Comparison of ENCODE assay signal across 1 cellular context in the genomic region with DNA sequence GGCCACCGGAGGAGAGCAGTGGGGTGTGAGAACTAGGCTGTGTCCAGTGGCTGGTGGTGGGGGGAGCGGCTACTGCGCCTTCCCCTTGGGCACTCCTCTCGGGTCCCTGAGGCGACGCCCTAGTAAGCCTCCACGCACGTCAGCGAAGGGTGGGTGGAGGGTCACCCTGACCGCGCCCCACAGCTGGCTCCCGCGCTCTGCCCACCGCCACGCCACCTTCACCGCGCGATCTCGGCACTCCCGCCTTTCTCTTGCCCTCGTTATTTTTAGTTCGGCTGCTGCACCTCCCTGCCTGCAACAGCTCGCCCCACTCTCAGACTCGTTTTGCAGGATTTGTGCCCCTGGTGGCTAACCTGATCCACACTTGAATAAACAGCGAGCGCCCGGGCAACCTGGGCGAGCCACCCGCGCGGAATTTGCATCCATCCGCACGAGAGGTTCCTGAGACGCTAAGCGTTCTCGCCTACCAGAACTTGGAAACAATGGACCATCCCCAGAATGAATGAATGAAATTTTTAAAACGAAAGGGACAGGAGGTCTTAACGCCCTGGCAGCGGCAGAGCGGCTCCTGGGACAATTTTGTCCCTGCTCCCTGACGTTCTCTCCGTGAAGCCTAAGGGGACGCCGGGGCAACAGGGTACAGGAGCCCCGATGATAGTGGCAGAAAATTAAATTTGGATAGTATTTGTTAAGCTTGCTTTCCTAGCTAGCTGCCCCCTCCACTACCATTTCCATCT.
A peak's percentile ranks its signal among the peaks of the same experiment; 100 is the strongest.
TF ChIP-seq lines count a peak whose summit lies in the region.

No MANE protein-coding gene starts in this region.

TF ChIP-seq in HepG2, 621 proteins besides CTCF, POLR2A, EP300 and RAD21:
- TF ChIP-seq FOXA1 (IDR thresholded peaks at IDR 0.05), result no peak
- TF ChIP-seq FOXA1 (CRISPR knock-in tag; IDR thresholded peaks at IDR 0.05), result peak; percentile 13; the same call in 1 of the 2 replicates
- TF ChIP-seq, protein P1, sequence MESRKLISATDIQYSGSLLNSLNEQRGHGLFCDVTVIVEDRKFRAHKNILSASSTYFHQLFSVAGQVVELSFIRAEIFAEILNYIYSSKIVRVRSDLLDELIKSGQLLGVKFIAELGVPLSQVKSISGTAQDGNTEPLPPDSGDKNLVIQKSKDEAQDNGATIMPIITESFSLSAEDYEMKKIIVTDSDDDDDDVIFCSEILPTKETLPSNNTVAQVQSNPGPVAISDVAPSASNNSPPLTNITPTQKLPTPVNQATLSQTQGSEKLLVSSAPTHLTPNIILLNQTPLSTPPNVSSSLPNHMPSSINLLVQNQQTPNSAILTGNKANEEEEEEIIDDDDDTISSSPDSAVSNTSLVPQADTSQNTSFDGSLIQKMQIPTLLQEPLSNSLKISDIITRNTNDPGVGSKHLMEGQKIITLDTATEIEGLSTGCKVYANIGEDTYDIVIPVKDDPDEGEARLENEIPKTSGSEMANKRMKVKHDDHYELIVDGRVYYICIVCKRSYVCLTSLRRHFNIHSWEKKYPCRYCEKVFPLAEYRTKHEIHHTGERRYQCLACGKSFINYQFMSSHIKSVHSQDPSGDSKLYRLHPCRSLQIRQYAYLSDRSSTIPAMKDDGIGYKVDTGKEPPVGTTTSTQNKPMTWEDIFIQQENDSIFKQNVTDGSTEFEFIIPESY (CRISPR knock-in tag; IDR thresholded peaks at IDR 0.05), result peak; percentile 59
- TF ChIP-seq, protein P2, sequence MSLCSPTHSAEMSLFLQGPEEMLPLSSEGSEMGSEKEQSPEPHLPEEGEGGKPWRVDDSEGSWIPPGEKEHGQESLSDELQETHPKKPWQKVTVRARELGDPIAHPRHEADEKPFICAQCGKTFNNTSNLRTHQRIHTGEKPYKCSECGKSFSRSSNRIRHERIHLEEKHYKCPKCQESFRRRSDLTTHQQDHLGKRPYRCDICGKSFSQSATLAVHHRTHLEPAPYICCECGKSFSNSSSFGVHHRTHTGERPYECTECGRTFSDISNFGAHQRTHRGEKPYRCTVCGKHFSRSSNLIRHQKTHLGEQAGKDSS (CRISPR knock-in tag; IDR thresholded peaks at IDR 0.05; ENCODE audit: borderline replicate concordance, low read depth), result no peak
